21 cellular contexts compared by ENCODE assay signal in genomic region chr3:10285307-10285706, GRCh38. TPM values are rescaled to one million over a fixed set of nuclear protein-coding genes. Genes with fewer than 3 reads are reported as not detected.
DNase-seq lines count a peak whose midpoint lies in the region; ATAC-seq and TF ChIP-seq lines count a peak whose summit lies in the region.
"Had no signal": no experiment of that assay in that cellular context is flagged by ENCODE, and none has a peak within 500 bp of the region (broad histone marks: within the 10 kb centered on the region; RNA-seq: fewer than 3 reads in every experiment).

No MANE protein-coding gene starts in this region.

- TF ChIP-seq CTCF in C4-2B (conservative IDR thresholded peaks at IDR 0.05) = no peak

- peaks cover 26% of the 10 kb centered on the region for H3K4me1 Mint-ChIP-seq in T-helper 2 cell treated with Interferon-gamma antibody and Interleukin-4, amounts not matched to agents 5 μg/mL and 100 μg/mL, for 36 hours (ENCODE audit: low read depth)
- peaks cover 43% of the 10 kb centered on the region for H3K4me1 Mint-ChIP-seq in activated CD4-positive, alpha-beta memory T cell treated with anti-CD3 and anti-CD28 coated beads, Interleukin-2, amount 10 ng/mL, durations not matched to agents 7 days and 5 days
- H3K4me1 Mint-ChIP-seq in memory B cell = peaks cover 13% of the 10 kb centered on the region

- CTCF ChIA-PET in activated CD4-positive, alpha-beta memory T cell treated with anti-CD3 and anti-CD28 coated beads, Interleukin-2, amount 10 ng/mL, durations not matched to agents 7 days and 5 days (lab: Charles Lee) = no interaction called here

- H3K27me3 Mint-ChIP-seq in T-helper 2 cell treated with Interferon-gamma antibody and Interleukin-4, amounts not matched to agents 5 μg/mL and 100 μg/mL, for 36 hours (ENCODE audit: low read depth) = no peaks in the 10 kb centered on the region
- no peaks in the 10 kb centered on the region for H3K27me3 Mint-ChIP-seq in activated CD4-positive, alpha-beta memory T cell treated with anti-CD3 and anti-CD28 coated beads, Interleukin-2, amount 10 ng/mL, durations not matched to agents 7 days and 5 days
- H3K27me3 Mint-ChIP-seq in memory B cell = no peaks in the 10 kb centered on the region
- H3K27me3 Mint-ChIP-seq: B cell, naive B cell had no signal

- peak overlapping the region; percentile 55 for H3K27ac Mint-ChIP-seq in T-helper 2 cell treated with Interferon-gamma antibody and Interleukin-4, amounts not matched to agents 5 μg/mL and 100 μg/mL, for 36 hours
- peak overlapping the region; percentile 30 for H3K27ac Mint-ChIP-seq in activated CD4-positive, alpha-beta memory T cell treated with anti-CD3 and anti-CD28 coated beads, Interleukin-2, amount 10 ng/mL, durations not matched to agents 7 days and 5 days
- H3K27ac Mint-ChIP-seq in memory B cell = peak overlapping the region; percentile 32

- POLR2A ChIA-PET in activated CD4-positive, alpha-beta memory T cell treated with anti-CD3 and anti-CD28 coated beads, Interleukin-2, amount 10 ng/mL, durations not matched to agents 7 days and 5 days (lab: Charles Lee) = interaction anchor here (1.2 to 4.4 kb wide), 4 partner anchors 8 to 143 kb away, joined by 3 to 16 read pairs (median 4); partner anchors contain the start of gene VHL

- peaks cover 47% of the 10 kb centered on the region for H3K36me3 Mint-ChIP-seq in T-helper 2 cell treated with Interferon-gamma antibody and Interleukin-4, amounts not matched to agents 5 μg/mL and 100 μg/mL, for 36 hours (ENCODE audit: low read depth)
- H3K36me3 Mint-ChIP-seq in activated CD4-positive, alpha-beta memory T cell treated with anti-CD3 and anti-CD28 coated beads, Interleukin-2, amount 10 ng/mL, durations not matched to agents 7 days and 5 days (ENCODE audit: low read depth) = peaks cover 53% of the 10 kb centered on the region
- peaks cover 3% of the 10 kb centered on the region for H3K36me3 Mint-ChIP-seq in memory B cell
- H3K36me3 Mint-ChIP-seq: naive B cell had no signal

- H3K9me3 Mint-ChIP-seq in T-helper 2 cell treated with Interferon-gamma antibody and Interleukin-4, amounts not matched to agents 5 μg/mL and 100 μg/mL, for 36 hours = no peaks in the 10 kb centered on the region
- no peaks in the 10 kb centered on the region for H3K9me3 Mint-ChIP-seq in activated CD4-positive, alpha-beta memory T cell treated with anti-CD3 and anti-CD28 coated beads, Interleukin-2, amount 10 ng/mL, durations not matched to agents 7 days and 5 days
- H3K9me3 Mint-ChIP-seq in memory B cell = no peaks in the 10 kb centered on the region
- H3K9me3 Mint-ChIP-seq: naive B cell had no signal

- peak overlapping the region; percentile 72 for H3K27ac ChIP-seq in C4-2B
- H3K27ac ChIP-seq: WERI-Rb-1 had no signal

- no peak for DNase-seq in T-helper 2 cell treated with Interferon-gamma antibody and Interleukin-4, amounts not matched to agents 5 μg/mL and 100 μg/mL, for 36 hours (ENCODE audit: low spot score)
- DNase-seq in T-helper 2 cell (no peak), memory B cell (ENCODE audit: low spot score in 2 of 2) (no peak), HK-2 (ENCODE audit: unreplicated experiment) (no peak)
- no peak for DNase-seq in activated CD4-positive, alpha-beta memory T cell treated with anti-CD3 and anti-CD28 coated beads, Interleukin-2, amount 10 ng/mL, durations not matched to agents 7 days and 5 days
- DNase-seq: erythroblast; foreskin melanocyte; Kasumi-1; kidney; mammary epithelial cell; naive B cell; NCI-H1105; NCI-H510A treated with DMSO at 0.1 percent for 48 hours; stimulated activated CD4-positive, alpha-beta T cell treated with anti-CD3 and anti-CD28 coated beads, Interleukin-2, amount 100 ng/mL, for 48 hours; WERI-Rb-1 had no signal

- H3K4me3 Mint-ChIP-seq in T-helper 2 cell treated with Interferon-gamma antibody and Interleukin-4, amounts not matched to agents 5 μg/mL and 100 μg/mL, for 36 hours = no peak overlapping the region
- no peak overlapping the region for H3K4me3 Mint-ChIP-seq in activated CD4-positive, alpha-beta memory T cell treated with anti-CD3 and anti-CD28 coated beads, Interleukin-2, amount 10 ng/mL, durations not matched to agents 7 days and 5 days
- H3K4me3 Mint-ChIP-seq in memory B cell = no peak overlapping the region
- H3K4me3 Mint-ChIP-seq: B cell, naive B cell had no signal

- ATAC-seq in memory B cell (ENCODE audit: low read depth) (no peak), HG03175 (IDR thresholded peaks at IDR 0.05; ENCODE audit: unreplicated experiment) (no peak), GM19467 (IDR thresholded peaks at IDR 0.05; ENCODE audit: unreplicated experiment) (no peak)

RNA-seq across cellular contexts. Expression of gene GHRL, which starts 7.4 kb away (rescaled TPM):
- total RNA-seq in activated CD4-positive, alpha-beta memory T cell treated with anti-CD3 and anti-CD28 coated beads, Interleukin-2, amount 10 ng/mL, durations not matched to agents 7 days and 5 days = under 1 TPM; 0.91 to 0.95 TPM
- total RNA-seq: A172, urinary bladder had no signal

RNA-seq across cellular contexts. Expression of gene SEC13, which starts 35.6 kb away (rescaled TPM):
- total RNA-seq in activated CD4-positive, alpha-beta memory T cell treated with anti-CD3 and anti-CD28 coated beads, Interleukin-2, amount 10 ng/mL, durations not matched to agents 7 days and 5 days = 10 to 100 TPM; 84.0 to 88.8 TPM

RNA-seq across cellular contexts. Expression of gene TATDN2, which starts 37.0 kb away (rescaled TPM):
- total RNA-seq in activated CD4-positive, alpha-beta memory T cell treated with anti-CD3 and anti-CD28 coated beads, Interleukin-2, amount 10 ng/mL, durations not matched to agents 7 days and 5 days = 10 to 100 TPM; 57.1 to 59.5 TPM
